8 cellular contexts compared by ENCODE assay signal in the genomic region with DNA sequence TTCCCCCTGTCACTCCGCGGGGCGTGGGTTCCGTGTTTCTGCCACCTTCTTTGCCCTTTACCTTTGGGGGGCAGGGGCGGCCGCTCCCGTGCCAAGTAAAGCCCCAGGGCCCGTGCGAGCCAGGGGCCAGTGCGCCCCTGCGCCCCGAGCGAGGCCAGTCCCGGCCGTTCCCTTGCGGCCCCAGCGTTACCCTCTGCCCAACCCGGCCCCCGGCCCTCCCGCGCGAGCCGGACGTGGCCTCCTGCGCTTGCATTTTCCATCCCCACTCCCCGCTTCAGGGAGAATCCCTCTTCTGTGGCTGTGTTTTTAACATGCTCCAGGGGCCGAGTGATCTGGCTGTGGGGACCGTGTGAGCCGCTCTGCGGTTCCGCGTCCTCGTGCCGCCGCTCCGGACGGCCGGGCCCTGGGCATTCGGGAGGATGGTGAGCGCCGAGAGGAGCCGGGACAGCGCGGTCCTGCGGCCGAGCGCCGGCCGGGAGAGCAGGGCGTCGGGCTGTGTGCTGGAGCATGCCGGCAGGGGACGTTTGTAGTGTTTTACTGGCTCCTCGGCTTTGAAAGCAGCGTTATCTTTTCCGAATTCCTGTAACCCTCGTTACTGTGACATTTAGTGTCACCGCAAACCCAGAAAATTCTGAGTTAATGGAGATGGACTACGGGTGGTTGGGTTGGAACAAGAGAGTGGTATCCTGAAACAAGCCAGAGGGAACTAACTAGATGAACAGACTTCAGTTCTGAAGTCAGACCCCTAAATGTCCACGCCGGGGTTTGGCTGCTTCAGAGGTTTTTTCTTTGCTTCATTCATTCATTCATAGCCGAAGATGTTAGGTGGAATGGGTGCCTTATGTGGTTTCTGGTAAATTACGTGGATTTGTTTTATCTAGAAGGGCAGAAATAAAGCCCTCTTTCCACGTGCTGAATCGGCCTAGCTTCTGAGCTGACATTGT. TPM values are rescaled to one million over a fixed set of nuclear protein-coding genes. Genes with fewer than 3 reads are reported as not detected.
DNase-seq lines count a peak whose midpoint lies in the region; ATAC-seq and TF ChIP-seq lines count a peak whose summit lies in the region.

No MANE protein-coding gene starts in this region.

- in situ Hi-C loops in transverse colon (cut with MboI; ENCODE audit: low pct_ligation_motif_present in 1 of 4, low pct_unique_long_range_greater_than_20kb in 1 of 4, low sequenced_read_pairs in 3 of 4): no loop called here

- H3K9me2 ChIP-seq in MM.1S (replicated peaks; ENCODE audit: insufficient read depth, low read length): no peaks in the 10 kb centered on the region

- H3K27ac ChIP-seq in MM.1S (ENCODE audit: low read length): peak overlapping the region; percentile 58
- H3K27ac ChIP-seq in transverse colon: peak overlapping the region; percentile 92 to 96 (median 96)

- 1 to 9% methylated on average over 7 to 52 of the region's 65 CpGs for WGBS in transverse colon (ENCODE audit: low coverage in 1 of 2), 2 donors

- no peak for ATAC-seq in GM21786 (IDR thresholded peaks at IDR 0.05; ENCODE audit: unreplicated experiment)

- DNase-seq in GM06990 (ENCODE audit: extremely low read depth, insufficient read length) (peak; percentile 54), MM.1S (peak; percentile 34), fibroblast of mammary gland (ENCODE audit: low read depth) (no peak), myocyte (ENCODE audit: low read depth) (peak; percentile 50), transverse colon (peak; percentile 48), LoVo (ENCODE audit: low spot score) (no peak)
- peak; percentile 50 to 58 for DNase-seq in activated T-cell treated with anti-CD3 and anti-CD28 coated beads, Interleukin-2, amount 50 U/mL, for 48 hours

- peak overlapping the region; percentile 50 for H2AFZ ChIP-seq in MM.1S (ENCODE audit: low read length)

- H3K9me3 ChIP-seq in MM.1S (replicated peaks; ENCODE audit: insufficient read depth, low read length) (no peaks in the 10 kb centered on the region), transverse colon (no peaks in the 10 kb centered on the region)

- H3K36me3 ChIP-seq in GM06990 (ENCODE audit: control insufficient read depth, insufficient read depth, low read length): no peaks in the 10 kb centered on the region
- H3K36me3 ChIP-seq in MM.1S (replicated peaks; ENCODE audit: insufficient read depth, low read length): no peaks in the 10 kb centered on the region
- H3K36me3 ChIP-seq in transverse colon: no peaks in the 10 kb centered on the region

- intact Hi-C loops in transverse colon (cut with DNase I; ENCODE audit: low total_unique reads): no loop called here

- TF ChIP-seq CTCF in GM06990 (IDR thresholded peaks at IDR 0.05; ENCODE audit: insufficient read depth, low read length, poor library complexity, severe bottlenecking): peak; percentile 13
- TF ChIP-seq CTCF in MM.1S (IDR thresholded peaks at IDR 0.05; ENCODE audit: low read length): peak; percentile 18; the same call in 1 of the 2 replicates
- TF ChIP-seq CTCF in fibroblast of mammary gland (conservative IDR thresholded peaks at IDR 0.05; ENCODE audit: control insufficient read depth, insufficient read depth, low read depth, low read length): peak; percentile 6
- TF ChIP-seq CTCF in transverse colon (IDR thresholded peaks at IDR 0.05): no peak

- no peak for TF ChIP-seq EP300 in transverse colon (IDR thresholded peaks at IDR 0.05; ENCODE audit: low read depth)

- H3K79me2 ChIP-seq in MM.1S (ENCODE audit: low read length): peaks cover 58% of the 10 kb centered on the region

- peak overlapping the region; percentile 84 for H3K4me2 ChIP-seq in MM.1S (ENCODE audit: low read depth, low read length)

- no peak for TF ChIP-seq POLR2A in transverse colon (IDR thresholded peaks at IDR 0.05)

- peaks cover 6% of the 10 kb centered on the region; the same call in 1 of the 2 replicates for H3K4me1 ChIP-seq in MM.1S (ENCODE audit: low read length)
- H3K4me1 ChIP-seq in transverse colon: peaks cover 0 to 34% (median 18%) of the 10 kb centered on the region in 4 donors

- peaks cover 12% of the 10 kb centered on the region; the same call in 1 of the 2 replicates for H4K20me1 ChIP-seq in MM.1S (ENCODE audit: insufficient read depth, low read length)

- H3K4me3 ChIP-seq in GM06990 (replicated peaks; ENCODE audit: low read depth, low read length): peak overlapping the region; percentile 94
- H3K4me3 ChIP-seq in MM.1S (ENCODE audit: low read length): peak overlapping the region; percentile 90
- H3K4me3 ChIP-seq in fibroblast of mammary gland (ENCODE audit: control insufficient read depth, low read depth, low read length): peak overlapping the region; percentile 86
- peak overlapping the region; percentile 71 to 96 (median 88) for H3K4me3 ChIP-seq in transverse colon

- H3F3A ChIP-seq in MM.1S (ENCODE audit: insufficient read depth, low read length): peaks cover 17% of the 10 kb centered on the region

- peak overlapping the region; percentile 91 for H3K9ac ChIP-seq in MM.1S (ENCODE audit: low read length)

- H3K27me3 ChIP-seq in GM06990 (replicated peaks; ENCODE audit: control insufficient read depth, insufficient read depth, low read length) (no peaks in the 10 kb centered on the region), MM.1S (replicated peaks; ENCODE audit: insufficient read depth, low read length) (no peaks in the 10 kb centered on the region), transverse colon (no peaks in the 10 kb centered on the region)

RNA-seq across cellular contexts. Expression of a gene that starts 1.1 kb away (rescaled TPM):
- total RNA-seq in myocyte: 64.4 and 66.8 TPM in 2 replicates
- polyA plus RNA-seq in myocyte (2012): 111 TPM
- 10 to 100 TPM; 16.5 to 48.8 (median 36.8) TPM for total RNA-seq in transverse colon

Comparison
In these comparisons a context has a peak if more than half of its experiments do, and no peak if none do; other contexts are left out.
1. DNase-seq: peak in GM06990 (single experiment), MM.1S (single experiment), activated T-cell treated with anti-CD3 and anti-CD28 coated beads, Interleukin-2, amount 50 U/mL, for 48 hours (2 of 2), myocyte (single experiment) and transverse colon (single experiment); none in fibroblast of mammary gland (single experiment) and LoVo (single experiment).
2. CTCF ChIP-seq: peak in GM06990 (single experiment), MM.1S (single experiment) and fibroblast of mammary gland (single experiment); none in transverse colon (0 of 5).
3. Peak in every context shown above with its lines, with median percentiles within 50 percentile points of each other: H3K4me3 ChIP-seq.